In the genomic region with DNA sequence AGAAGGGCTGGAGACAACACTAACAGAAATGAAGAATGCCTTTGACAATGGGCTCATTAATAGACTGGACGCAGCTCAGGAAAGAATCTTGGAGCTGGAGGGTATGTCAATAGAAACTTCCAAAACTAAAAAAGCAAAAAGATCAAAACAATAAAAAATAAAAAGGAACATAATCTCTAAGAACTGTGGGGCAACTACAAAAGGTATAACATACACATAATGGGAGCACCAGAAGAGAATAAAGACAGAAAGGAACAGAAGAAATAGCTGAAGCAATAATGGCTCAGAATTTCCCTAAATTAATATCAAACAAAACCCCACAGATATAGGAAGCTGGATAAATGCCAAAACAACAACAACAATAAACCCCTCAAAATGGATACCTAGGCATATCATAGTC, we compare ENCODE assay signal across 7 cellular contexts.
"Had no signal": no experiment of that assay in that cellular context is flagged by ENCODE, and none has a peak within 500 bp of the region (broad histone marks: within the 10 kb centered on the region; RNA-seq: fewer than 3 reads in every experiment).

No MANE protein-coding gene starts in this region.

- H3K27ac Mint-ChIP-seq: IgD-negative memory B cell had no signal

- H3K27ac ChIP-seq: HL-60 had no signal

- H3K36me3 Mint-ChIP-seq: IgD-negative memory B cell had no signal

- ATAC-seq: HepG2, K562 had no signal

- DNase-seq: IMR-90, KBM-7, KG1 had no signal

- H3K4me3 ChIP-seq: K562 had no signal
